In genomic region chr14:20855652-20856291, GRCh38 we compare ENCODE assay signal across 8 cellular contexts. TPM values are rescaled to one million over a fixed set of nuclear protein-coding genes. Genes with fewer than 3 reads are reported as not detected.
DNase-seq lines count a peak whose midpoint lies in the region; ATAC-seq and TF ChIP-seq lines count a peak whose summit lies in the region.

No MANE protein-coding gene starts in this region.

- H3K27me3 ChIP-seq in BJ (ENCODE audit: control insufficient read depth, insufficient read depth, low read length), result peaks cover 6% of the 10 kb centered on the region; the same call in 1 of the 2 replicates
- peaks cover 0 to 28% (median 0%) of the 10 kb centered on the region in 4 donors for H3K27me3 ChIP-seq in esophagus squamous epithelium

- no peaks in the 10 kb centered on the region for H3K9me3 Mint-ChIP-seq in naive thymus-derived CD8-positive, alpha-beta T cell

- 7 to 13% methylated on average over 8 of the region's 8 CpGs for WGBS in esophagus squamous epithelium, 2 donors

- H3K27ac Mint-ChIP-seq in naive thymus-derived CD8-positive, alpha-beta T cell, result no peak overlapping the region

- H3K36me3 Mint-ChIP-seq in naive thymus-derived CD8-positive, alpha-beta T cell, result no peaks in the 10 kb centered on the region

- H3K27ac ChIP-seq in esophagus squamous epithelium, result no peak overlapping the region

- peak; percentile 63 for TF ChIP-seq CTCF in BJ (IDR thresholded peaks at IDR 0.05; ENCODE audit: insufficient read depth, low read depth, low read length)
- TF ChIP-seq CTCF in esophagus squamous epithelium (IDR thresholded peaks at IDR 0.05), result peak; percentile 52 to 81 (median 75)

- H3K36me3 ChIP-seq in BJ (ENCODE audit: control insufficient read depth, insufficient read depth, low read length) (no peaks in the 10 kb centered on the region), esophagus squamous epithelium (no peaks in the 10 kb centered on the region)

- no peak overlapping the region for H3K4me3 Mint-ChIP-seq in naive thymus-derived CD8-positive, alpha-beta T cell

- DNase-seq in BJ (ENCODE audit: low read depth) (no peak), NCI-H226 (peak; percentile 18), esophagus squamous epithelium (lab: John Stamatoyannopoulos, UW) (peak; percentile 5), NCI-H510A treated with DMSO at 0.1 percent for 48 hours (lab: John Stamatoyannopoulos, UW) (no peak)
- DNase-seq in activated CD4-positive, alpha-beta T cell treated with anti-CD3 and anti-CD28 coated beads, Interleukin-2, amount 50 U/mL, for 1 hour, result peak; percentile 16
- DNase-seq in naive thymus-derived CD8-positive, alpha-beta T cell, result peak in 7 of 10 donors; percentile 18 to 47 (median 31)

- CTCF ChIA-PET in BJ (lab: Yijun Ruan, JAX), result interaction anchor here (0.7 to 1.9 kb wide), 14 partner anchors 10 to 243 kb away, joined by 3 to 16 read pairs (median 3); no protein-coding TSS in a partner anchor

- H3K27me3 Mint-ChIP-seq in naive thymus-derived CD8-positive, alpha-beta T cell, result peaks cover 10 to 32% (median 21%) of the 10 kb centered on the region in 5 donors

- H3K4me3 ChIP-seq in BJ (ENCODE audit: low read depth, low read length), result no peak overlapping the region
- no peak overlapping the region for H3K4me3 ChIP-seq in esophagus squamous epithelium

- H3K9me3 ChIP-seq in esophagus squamous epithelium, result no peaks in the 10 kb centered on the region

- H3K4me1 Mint-ChIP-seq in naive thymus-derived CD8-positive, alpha-beta T cell, result no peaks in the 10 kb centered on the region

- peaks cover 0 to 10% (median 0%) of the 10 kb centered on the region in 3 donors for H3K4me1 ChIP-seq in esophagus squamous epithelium

- intact Hi-C loops in esophagus squamous epithelium (cut with DNase I), result loop anchor here (5.0 kb wide), 2 partner anchors 112 to 158 kb away; no protein-coding TSS in a partner anchor

- peak; percentile 95 for ATAC-seq in GM18867 (IDR thresholded peaks at IDR 0.05; ENCODE audit: unreplicated experiment)
- peak; percentile 75 for ATAC-seq in HG03025 (IDR thresholded peaks at IDR 0.05; ENCODE audit: low FRiP score, unreplicated experiment)
- peak; percentile 77 to 79 for ATAC-seq in naive thymus-derived CD8-positive, alpha-beta T cell

- POLR2A ChIA-PET in BJ (lab: Charles Lee), result no interaction called here
- POLR2A ChIA-PET in naive thymus-derived CD8-positive, alpha-beta T cell (lab: Charles Lee), result no interaction called here

- TF ChIP-seq POLR2A in esophagus squamous epithelium (IDR thresholded peaks at IDR 0.05), result no peak

RNA-seq across cellular contexts. Expression of gene RNASE3, which starts 35.4 kb away (rescaled TPM):
- not detected in 2 replicates for polyA plus RNA-seq in BJ (2011; rRNA removed)
- not detected in 2 replicates for polyA minus RNA-seq in BJ (2011; rRNA and poly(A)+ RNA removed)
- not detected for total RNA-seq in esophagus squamous epithelium
- not detected for total RNA-seq in naive thymus-derived CD8-positive, alpha-beta T cell
- not detected for polyA plus RNA-seq in naive thymus-derived CD8-positive, alpha-beta T cell

RNA-seq across cellular contexts. Expression of gene RNASE1, which starts 53.1 kb away (rescaled TPM):
- polyA plus RNA-seq in BJ (2011; rRNA removed), result not detected in 2 replicates
- not detected in 2 replicates for polyA minus RNA-seq in BJ (2011; rRNA and poly(A)+ RNA removed)
- total RNA-seq in esophagus squamous epithelium, result 100 to 1,000 TPM in 2 of 4 donors, 10 to 100 TPM in 2; 12.0 to 297 (median 61.0) TPM
- total RNA-seq in naive thymus-derived CD8-positive, alpha-beta T cell, result 10 to 100 TPM in 1 of 2 experiments, 1 to 10 TPM in 1; 5.6 to 10.3 TPM
- polyA plus RNA-seq in naive thymus-derived CD8-positive, alpha-beta T cell, result not detected

Comparison
In these comparisons a context has a peak if more than half of its experiments do, and no peak if none do; other contexts are left out.
1. DNase-seq: peak in NCI-H226 (single experiment), activated CD4-positive, alpha-beta T cell treated with anti-CD3 and anti-CD28 coated beads, Interleukin-2, amount 50 U/mL, for 1 hour (single experiment), esophagus squamous epithelium (single experiment) and naive thymus-derived CD8-positive, alpha-beta T cell (7 of 10); none in BJ (single experiment) and NCI-H510A treated with DMSO at 0.1 percent for 48 hours (single experiment).
2. Peak in every context shown above with its lines, with median percentiles within 50 percentile points of each other: ATAC-seq.